Comparison of ENCODE assay signal across 10 cellular contexts in genomic region chr12:56581418-56582145, GRCh38. TPM values are rescaled to one million over a fixed set of nuclear protein-coding genes. Genes with fewer than 3 reads are reported as not detected.
DNase-seq lines count a peak whose midpoint lies in the region; ATAC-seq, FAIRE-seq and TF ChIP-seq lines count a peak whose summit lies in the region.
"Had no signal": no experiment of that assay in that cellular context is flagged by ENCODE, and none has a peak within 500 bp of the region (broad histone marks: within the 10 kb centered on the region; RNA-seq: fewer than 3 reads in every experiment).

No MANE protein-coding gene starts in this region.

- no peak overlapping the region for H3K4me2 ChIP-seq in GM12878 (ENCODE audit: control insufficient read depth, insufficient read depth)
- H3K4me2 ChIP-seq: neural progenitor cell had no signal

- no TSS peak for BruUV-seq in GM12878 (replicated peaks; lab: Mats Ljungman, UMichigan)

- no peak for TF ChIP-seq RAD21 in GM12878 (IDR thresholded peaks at IDR 0.05; ENCODE audit: insufficient read depth, low read depth, low read length)

- CTCF ChIA-PET in GM12878 (lab: Yijun Ruan, JAX): interaction anchor here (0.8 to 3.7 kb wide), 7 partner anchors 8 to 70 kb away, joined by 3 to 27 read pairs (median 5); no protein-coding TSS in a partner anchor

- no peaks in the 10 kb centered on the region for H4K20me1 ChIP-seq in GM12878 (ENCODE audit: control insufficient read depth, insufficient read depth)

- no peak overlapping the region for H3K4me3 ChIP-seq in GM12878
- H3K4me3 ChIP-seq in ovary: no peak overlapping the region
- H3K4me3 ChIP-seq: GM23248, neural progenitor cell had no signal

- ATAC-seq in GM18907 (IDR thresholded peaks at IDR 0.05; ENCODE audit: unreplicated experiment) (peak; percentile 62), GM12878 (peak; percentile 88), HG03439 (IDR thresholded peaks at IDR 0.05; ENCODE audit: unreplicated experiment) (no peak)

- TF ChIP-seq CTCF in GM12878 (IDR thresholded peaks at IDR 0.05 in 2 of 3, conservative IDR thresholded peaks at IDR 0.05 in 1 of 3; ENCODE audit: control insufficient read depth in 2 of 3, extremely low read depth in 1 of 3, insufficient read depth in 1 of 3, low read depth in 3 of 3, low read length in 3 of 3): no peak
- no peak for TF ChIP-seq CTCF in ovary (IDR thresholded peaks at IDR 0.05)

- POLR2A ChIA-PET in GM12878 (lab: Charles Lee): no interaction called here

- H3K9me3 ChIP-seq in GM12878 (replicated peaks; ENCODE audit: control insufficient read depth, insufficient read depth, low read length): no peaks in the 10 kb centered on the region
- no peaks in the 10 kb centered on the region for H3K9me3 ChIP-seq in ovary

- in situ Hi-C loops in GM12878 (cut with MboI): no loop called here

- no peak overlapping the region for H3K9ac ChIP-seq in GM12878 (ENCODE audit: control insufficient read depth, insufficient read depth, low read length)
- H3K9ac ChIP-seq: GM23248, neural progenitor cell had no signal

- no peak for TF ChIP-seq EP300 in GM12878 (IDR thresholded peaks at IDR 0.05; ENCODE audit: borderline replicate concordance in 1 of 2, control insufficient read depth in 1 of 2, low read depth in 2 of 2, low read length in 2 of 2)
- TF ChIP-seq EP300 in ovary (IDR thresholded peaks at IDR 0.05): no peak

- H3K36me3 ChIP-seq in GM12878 (ENCODE audit: control insufficient read depth in 2 of 2, insufficient read depth in 2 of 2, low read length in 1 of 2) (no peaks in the 10 kb centered on the region), ovary (no peaks in the 10 kb centered on the region)
- H3K36me3 ChIP-seq: neural progenitor cell had no signal

- H2AFZ ChIP-seq in GM12878 (ENCODE audit: control insufficient read depth, low read depth, low read length): no peak overlapping the region
- H2AFZ ChIP-seq: GM23248, neural progenitor cell had no signal

- H3K27ac ChIP-seq in GM12878 (ENCODE audit: control insufficient read depth, insufficient read depth): no peak overlapping the region
- peak overlapping the region in 1 of 2 donors; percentile 11 for H3K27ac ChIP-seq in ovary
- H3K27ac ChIP-seq: GM23248, neural progenitor cell had no signal

- TF ChIP-seq POLR2A in GM12878 (IDR thresholded peaks at IDR 0.05; ENCODE audit: low read depth, low read length): no peak
- TF ChIP-seq POLR2A in ovary (IDR thresholded peaks at IDR 0.05): no peak

- RAD21 ChIA-PET in GM12878 (lab: Charles Lee; ENCODE audit: unreplicated experiment): interaction anchor here (1.6 to 1.9 kb wide), 2 partner anchors 54 to 67 kb away, joined by 3 to 7 read pairs; no protein-coding TSS in a partner anchor

- H3K27me3 ChIP-seq in GM12878 (replicated peaks in 1 of 2; ENCODE audit: control insufficient read depth in 2 of 2, insufficient read depth in 2 of 2, low read length in 1 of 2) (no peaks in the 10 kb centered on the region), ovary (no peaks in the 10 kb centered on the region)
- H3K27me3 ChIP-seq: neural progenitor cell had no signal

- WGBS in GM12878 (ENCODE audit: insufficient coverage, insufficient replicate concordance, low lambda C conversion rate, missing lambda C conversion rate): 71% methylated on average over 10 of the region's 10 CpGs
- 38 to 45% (median 38%) methylated on average over 10 of the region's 10 CpGs for WGBS in ovary, 3 donors

- intact Hi-C loops in GM12878 (cut with micrococcal nuclease; ENCODE audit: unreplicated experiment): no loop called here
- intact Hi-C loops in ovary (cut with DNase I): no loop called here
- intact Hi-C loops in cardiac septum (cut with DNase I): no loop called here

- no peaks in the 10 kb centered on the region for H3K79me2 ChIP-seq in GM12878 (ENCODE audit: control insufficient read depth, insufficient read depth, low read length)

- DNase-seq in RCC 7860 (ENCODE audit: low spot score) (peak; percentile 71), GM12878 (ENCODE audit: low read depth, low spot score) (peak; percentile 35), ovary (peak in 4 of 5 donors; percentile 46 to 83 (median 71)), OCI-M2 (lab: John Stamatoyannopoulos, UW; ENCODE audit: unreplicated experiment) (no peak), DMS153 treated with DMSO at 0.1 percent for 48 hours (lab: John Stamatoyannopoulos, UW; ENCODE audit: unreplicated experiment) (no peak), cardiac septum (ENCODE audit: low spot score) (no peak)
- DNase-seq: GM23248 had no signal

- H3K4me1 ChIP-seq in GM12878 (ENCODE audit: control insufficient read depth, insufficient read depth, low read length): no peaks in the 10 kb centered on the region
- peaks cover 6% of the 10 kb centered on the region for H3K4me1 ChIP-seq in ovary (ENCODE audit: insufficient read depth)
- H3K4me1 ChIP-seq: neural progenitor cell had no signal

- FAIRE-seq in RCC 7860 (lab: Jason Lieb, UNC) (peak; percentile 57), GM12878 (lab: Jason Lieb, UNC) (no peak)

- SMC1A ChIA-PET in GM12878 (lab: Charles Lee; ENCODE audit: uncharacterized antibody, unreplicated experiment): interaction anchor here (0.6 to 2.2 kb wide), 6 partner anchors 9 to 365 kb away, joined by 3 to 10 read pairs (median 4); no protein-coding TSS in a partner anchor

TF ChIP-seq in GM12878, 131 proteins besides CTCF, POLR2A, EP300 and RAD21 (continues in another document):
- TF ChIP-seq ETV6 (conservative IDR thresholded peaks at IDR 0.05 in 1 of 2, IDR thresholded peaks at IDR 0.05 in 1 of 2; ENCODE audit: borderline replicate concordance in 1 of 2, low read depth in 1 of 2) (0 out of 4 replicates have a peak, but pooled peaks of 1 of the 2 experiments have one; percentile 33), EED (IDR thresholded peaks at IDR 0.05; ENCODE audit: low read depth) (peak; percentile 65; the same call in 1 of the 2 replicates), ZNF24 (IDR thresholded peaks at IDR 0.05) (no peak), MTA2 (IDR thresholded peaks at IDR 0.05; ENCODE audit: low read depth) (0 out of 2 replicates have a peak, but pooled peaks have one; percentile 15), BCL11A (IDR thresholded peaks at IDR 0.05; ENCODE audit: low read depth, low read length) (peak; percentile 36; the same call in 1 of the 2 replicates), NFIC (IDR thresholded peaks at IDR 0.05; ENCODE audit: low read depth, low read length) (peak; percentile 79), RUNX3 (IDR thresholded peaks at IDR 0.05; ENCODE audit: low read length) (peak; percentile 95), FOXM1 (IDR thresholded peaks at IDR 0.05; ENCODE audit: low read depth, low read length) (peak; percentile 25; the same call in 1 of the 2 replicates), JUNB (IDR thresholded peaks at IDR 0.05) (peak; percentile 45), CREM (IDR thresholded peaks at IDR 0.05; ENCODE audit: low read depth) (peak; percentile 32; the same call in 1 of the 2 replicates), ZBED1 (IDR thresholded peaks at IDR 0.05; ENCODE audit: borderline replicate concordance) (peak; percentile 39; the same call in 1 of the 2 replicates)

RNA-seq across cellular contexts. Expression of gene BAZ2A, which starts 48.5 kb away (rescaled TPM):
- 246 and 249 TPM in 2 replicates for total RNA-seq in GM12878 (2013; cell fraction: nucleolus; rRNA removed)
- 27.4 and 29.5 TPM in 2 replicates for total RNA-seq in GM12878 (2014; rRNA removed)
- total RNA-seq in GM12878 (2014; rRNA removed; fragmentation: Illumina TruSeq; extraction: Trizol): 15.0 and 15.8 TPM in 2 replicates
- total RNA-seq in GM12878 (2021): 70.1 and 74.9 TPM in 2 replicates
- 30.7 TPM for polyA plus RNA-seq in GM12878 (2011; ENCODE audit: low read depth)
- 44.5 and 90.2 TPM in 2 replicates for polyA plus RNA-seq in GM12878 (2011; rRNA removed)
- polyA plus RNA-seq in GM12878 (2011; cell fraction: cytosol; rRNA removed): 74.3 and 88.6 TPM in 2 replicates
- polyA plus RNA-seq in GM12878 (2011; cell fraction: nucleus; rRNA removed): 233 and 251 TPM in 2 replicates
- 38.4 and 51.5 TPM in 2 replicates for polyA plus RNA-seq in GM12878 (2012)
- polyA plus RNA-seq in GM12878 (2014; fragmentation: Illumina TruSeq; extraction: Trizol): 69.6 and 93.4 TPM in 2 replicates
- 10 to 100 TPM in 1 of 2 experiments, 1 to 10 TPM in 1; 4.8 to 14.6 TPM for polyA plus RNA-seq in GM12878 (2014; fragmentation: Nextera tagmentation; extraction: Ambion mirVana)
- polyA plus RNA-seq in GM12878 (2014; rRNA removed): 49.4 and 55.9 TPM in 2 replicates
- polyA plus RNA-seq in GM12878 (2016; fragmentation: Nextera tagmentation; extraction: Ambion mirVana): 10 to 100 TPM; 23.0 to 30.4 TPM
- 124 and 142 TPM in 2 replicates for polyA minus RNA-seq in GM12878 (2011; rRNA and poly(A)+ RNA removed)
- polyA minus RNA-seq in GM12878 (2011; cell fraction: cytosol; rRNA and poly(A)+ RNA removed): 34.3 and 34.4 TPM in 2 replicates
- polyA minus RNA-seq in GM12878 (2011; cell fraction: nucleus; rRNA and poly(A)+ RNA removed): 82.6 and 129 TPM in 2 replicates
- 100 to 1,000 TPM in 2 of 7 donors, 10 to 100 TPM in 5; 49.4 to 105 (median 77.5) TPM for total RNA-seq in ovary
- polyA plus RNA-seq in ovary: 10 to 100 TPM; 38.3 to 93.6 TPM
- total RNA-seq in cardiac septum: 49.0 TPM

RNA-seq across cellular contexts. Expression of gene RBMS2, which starts 60.0 kb away (rescaled TPM):
- total RNA-seq in GM12878 (2013; cell fraction: nucleolus; rRNA removed): 3.9 and 4.8 TPM in 2 replicates
- total RNA-seq in GM12878 (2014; rRNA removed): 1.5 and 1.6 TPM in 2 replicates
- 2.1 and 2.2 TPM in 2 replicates for total RNA-seq in GM12878 (2014; rRNA removed; fragmentation: Illumina TruSeq; extraction: Trizol)
- total RNA-seq in GM12878 (2021): 7.1 and 7.2 TPM in 2 replicates
- 1.3 TPM for polyA plus RNA-seq in GM12878 (2011; ENCODE audit: low read depth)
- polyA plus RNA-seq in GM12878 (2011; rRNA removed): 0.40 and 0.56 TPM in 2 replicates
- 0.46 and 0.59 TPM in 2 replicates for polyA plus RNA-seq in GM12878 (2011; cell fraction: cytosol; rRNA removed)
- 0.43 and 0.48 TPM in 2 replicates for polyA plus RNA-seq in GM12878 (2011; cell fraction: nucleus; rRNA removed)
- 2.2 and 6.9 TPM in 2 replicates for polyA plus RNA-seq in GM12878 (2012)
- 5.6 and 6.0 TPM in 2 replicates for polyA plus RNA-seq in GM12878 (2014; fragmentation: Illumina TruSeq; extraction: Trizol)
- polyA plus RNA-seq in GM12878 (2014; fragmentation: Nextera tagmentation; extraction: Ambion mirVana): 1 to 10 TPM in 1 of 2 experiments, under 1 TPM in 1; 0.90 to 1.1 TPM
- polyA plus RNA-seq in GM12878 (2014; rRNA removed): 3.1 and 3.9 TPM in 2 replicates
- polyA plus RNA-seq in GM12878 (2016; fragmentation: Nextera tagmentation; extraction: Ambion mirVana): 1 to 10 TPM; 2.7 to 3.2 TPM
- polyA minus RNA-seq in GM12878 (2011; rRNA and poly(A)+ RNA removed): 3.2 and 20.0 TPM in 2 replicates
- 0.53 and 1.1 TPM in 2 replicates for polyA minus RNA-seq in GM12878 (2011; cell fraction: cytosol; rRNA and poly(A)+ RNA removed)
- 0.19 and 0.36 TPM in 2 replicates for polyA minus RNA-seq in GM12878 (2011; cell fraction: nucleus; rRNA and poly(A)+ RNA removed)
- 10 to 100 TPM; 15.0 to 44.4 (median 36.6) TPM for total RNA-seq in ovary
- polyA plus RNA-seq in ovary: 10 to 100 TPM; 14.4 to 56.9 TPM
- 23.0 TPM for total RNA-seq in cardiac septum

Comparison
In these comparisons a context has a peak if more than half of its experiments do, and no peak if none do; other contexts are left out.
1. DNase-seq: peak in RCC 7860 (single experiment), GM12878 (single experiment) and ovary (4 of 5); none in OCI-M2 (single experiment), DMS153 treated with DMSO at 0.1 percent for 48 hours (single experiment) and cardiac septum (single experiment).